ENCODE assay signal across 20 cellular contexts in the genomic region with DNA sequence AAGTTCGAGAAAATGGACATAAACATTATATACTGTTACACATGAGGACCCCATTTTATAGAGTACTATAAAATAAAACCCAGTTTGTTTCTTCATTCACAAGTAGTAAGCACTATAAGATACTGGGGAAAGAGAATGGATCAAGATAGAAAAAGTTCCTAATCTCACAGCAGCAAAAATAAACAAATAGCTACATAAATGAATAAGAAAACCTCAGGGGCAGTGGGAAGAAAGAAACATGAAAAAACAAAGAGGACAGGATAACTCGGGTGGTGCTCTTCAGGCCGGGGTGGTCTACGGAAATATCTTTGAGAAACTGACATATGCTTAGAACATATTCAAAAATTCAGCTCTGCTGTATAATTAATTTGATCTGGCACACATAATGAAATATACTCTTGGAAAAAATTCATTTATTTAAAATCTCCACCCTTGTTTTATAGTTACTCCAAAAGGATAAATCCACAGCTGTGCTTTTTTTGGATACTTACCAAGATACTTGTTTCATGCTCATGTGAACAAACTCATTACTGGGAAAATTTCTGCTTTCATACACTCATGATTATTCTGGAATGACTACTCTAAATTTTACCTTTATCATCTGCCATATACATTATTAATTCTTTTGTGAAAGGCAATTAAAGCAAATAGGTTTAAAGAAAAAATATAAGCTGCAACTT. TPM values are rescaled to one million over a fixed set of nuclear protein-coding genes. Genes with fewer than 3 reads are reported as not detected.
DNase-seq lines count a peak whose midpoint lies in the region; ATAC-seq, FAIRE-seq and TF ChIP-seq lines count a peak whose summit lies in the region.
"Had no signal": no experiment of that assay in that cellular context is flagged by ENCODE, and none has a peak within 500 bp of the region (broad histone marks: within the 10 kb centered on the region; RNA-seq: fewer than 3 reads in every experiment).

No MANE protein-coding gene starts in this region.

- H3K4me1 Mint-ChIP-seq in naive B cell (peaks cover 26 to 36% (median 28%) of the 10 kb centered on the region in 3 donors), WTC11 (peaks cover 18% of the 10 kb centered on the region)

- ATAC-seq in naive B cell (ENCODE audit: low read depth in 2 of 2) = no peak
- ATAC-seq in HG03135 (IDR thresholded peaks at IDR 0.05; ENCODE audit: unreplicated experiment) = no peak
- no peak for ATAC-seq in GM19397 (IDR thresholded peaks at IDR 0.05; ENCODE audit: unreplicated experiment)
- no peak for ATAC-seq in WTC11
- ATAC-seq: PC-3, T-cell had no signal

- no peaks in the 10 kb centered on the region for H3K27me3 Mint-ChIP-seq in naive B cell
- no peaks in the 10 kb centered on the region for H3K27me3 Mint-ChIP-seq in WTC11 (ENCODE audit: low read depth)
- H3K27me3 Mint-ChIP-seq: activated naive CD8-positive, alpha-beta T cell treated with anti-CD3 and anti-CD28 coated beads, Interleukin-2, amount 10 ng/mL, durations not matched to agents 7 days and 5 days; T-cell had no signal

- TF ChIP-seq CTCF in WTC11 (IDR thresholded peaks at IDR 0.05) = no peak

- CTCF ChIA-PET in WTC11 (lab: Charles Lee) = interaction anchor here (1.2 kb wide), 1 partner anchor 20 kb away, joined by 4 read pairs; the partner anchor contains the start of gene CEP170

- H3K4me3 Mint-ChIP-seq in naive B cell (no peak overlapping the region), WTC11 (no peak overlapping the region)
- H3K4me3 Mint-ChIP-seq: activated naive CD8-positive, alpha-beta T cell treated with anti-CD3 and anti-CD28 coated beads, Interleukin-2, amount 10 ng/mL, durations not matched to agents 7 days and 5 days; T-cell had no signal

- POLR2A ChIA-PET in WTC11 (lab: Charles Lee) = no interaction called here

- peak overlapping the region in 4 of 6 donors; percentile 0 to 89 (median 14) for H3K27ac Mint-ChIP-seq in naive B cell
- H3K27ac Mint-ChIP-seq in WTC11 = no peak overlapping the region
- H3K27ac Mint-ChIP-seq: activated naive CD8-positive, alpha-beta T cell treated with anti-CD3 and anti-CD28 coated beads, Interleukin-2, amount 10 ng/mL, durations not matched to agents 7 days and 5 days; T-cell had no signal

- peaks cover 30 to 36% of the 10 kb centered on the region in 2 donors for H3K36me3 Mint-ChIP-seq in naive B cell
- H3K36me3 Mint-ChIP-seq in WTC11 = peaks cover 42% of the 10 kb centered on the region

- FAIRE-seq in endometrium (lab: Jason Lieb, UNC) = peak; percentile 91
- FAIRE-seq: colon, GM12891 had no signal

- peaks cover 8 to 34% (median 27%) of the 10 kb centered on the region in 7 donors for H3K9me3 Mint-ChIP-seq in naive B cell
- peaks cover 36% of the 10 kb centered on the region for H3K9me3 Mint-ChIP-seq in WTC11

- DNase-seq in DMS79 treated with DMSO at 0.1 percent for 48 hours (lab: John Stamatoyannopoulos, UW) = peak; percentile 7
- peak; percentile 56 to 80 for DNase-seq in NCI-H446 (lab: John Stamatoyannopoulos, UW)
- DNase-seq in naive B cell = no peak
- DNase-seq in RKO (ENCODE audit: low spot score) = no peak
- DNase-seq in WTC11 (ENCODE audit: low spot score) = no peak
- DNase-seq: activated CD4-positive, alpha-beta T cell treated with anti-CD3 and anti-CD28 coated beads for 4 hours; activated naive CD8-positive, alpha-beta T cell treated with anti-CD3 and anti-CD28 coated beads, Interleukin-2, amount 10 ng/mL, durations not matched to agents 7 days and 5 days; activated T-cell treated with anti-CD3 and anti-CD28 coated beads for 4 hours; C1 segment of cervical spinal cord; islet precursor cell; NCI-H1092 treated with DMSO at 0.1 percent for 48 hours; NCI-H524; PC-3; stimulated activated CD4-positive, alpha-beta T cell treated with anti-CD3 and anti-CD28 coated beads, Interleukin-2, amount 100 ng/mL, for 48 hours; T-cell had no signal

TF ChIP-seq in WTC11, 78 proteins besides CTCF, POLR2A, EP300 and RAD21 (continues in another document):
- TF ChIP-seq MAX (CRISPR knock-in tag; IDR thresholded peaks at IDR 0.05) (no peak), ZNF317 (CRISPR knock-in tag; IDR thresholded peaks at IDR 0.05; ENCODE audit: borderline replicate concordance, low read depth) (no peak), HMGA2 (CRISPR knock-in tag; IDR thresholded peaks at IDR 0.05) (no peak), IRF1 (CRISPR knock-in tag; IDR thresholded peaks at IDR 0.05) (no peak), SMAD4 (CRISPR knock-in tag; IDR thresholded peaks at IDR 0.05) (no peak), CBFB (CRISPR knock-in tag; IDR thresholded peaks at IDR 0.05; ENCODE audit: low read depth) (no peak), ATF3 (CRISPR knock-in tag; conservative IDR thresholded peaks at IDR 0.05) (no peak), MXD4 (CRISPR knock-in tag; IDR thresholded peaks at IDR 0.05; ENCODE audit: borderline replicate concordance) (no peak), CREM (CRISPR knock-in tag; IDR thresholded peaks at IDR 0.05) (no peak), EMX1 (CRISPR knock-in tag; IDR thresholded peaks at IDR 0.05) (no peak), RORB (CRISPR knock-in tag; IDR thresholded peaks at IDR 0.05) (no peak)
- TF ChIP-seq, protein P1, sequence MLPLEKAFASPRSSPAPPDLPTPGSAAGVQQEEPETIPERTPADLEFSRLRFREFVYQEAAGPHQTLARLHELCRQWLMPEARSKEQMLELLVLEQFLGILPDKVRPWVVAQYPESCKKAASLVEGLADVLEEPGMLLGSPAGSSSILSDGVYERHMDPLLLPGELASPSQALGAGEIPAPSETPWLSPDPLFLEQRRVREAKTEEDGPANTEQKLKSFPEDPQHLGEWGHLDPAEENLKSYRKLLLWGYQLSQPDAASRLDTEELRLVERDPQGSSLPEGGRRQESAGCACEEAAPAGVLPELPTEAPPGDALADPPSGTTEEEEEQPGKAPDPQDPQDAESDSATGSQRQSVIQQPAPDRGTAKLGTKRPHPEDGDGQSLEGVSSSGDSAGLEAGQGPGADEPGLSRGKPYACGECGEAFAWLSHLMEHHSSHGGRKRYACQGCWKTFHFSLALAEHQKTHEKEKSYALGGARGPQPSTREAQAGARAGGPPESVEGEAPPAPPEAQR (CRISPR knock-in tag; IDR thresholded peaks at IDR 0.05) = no peak
- TF ChIP-seq, protein P2, sequence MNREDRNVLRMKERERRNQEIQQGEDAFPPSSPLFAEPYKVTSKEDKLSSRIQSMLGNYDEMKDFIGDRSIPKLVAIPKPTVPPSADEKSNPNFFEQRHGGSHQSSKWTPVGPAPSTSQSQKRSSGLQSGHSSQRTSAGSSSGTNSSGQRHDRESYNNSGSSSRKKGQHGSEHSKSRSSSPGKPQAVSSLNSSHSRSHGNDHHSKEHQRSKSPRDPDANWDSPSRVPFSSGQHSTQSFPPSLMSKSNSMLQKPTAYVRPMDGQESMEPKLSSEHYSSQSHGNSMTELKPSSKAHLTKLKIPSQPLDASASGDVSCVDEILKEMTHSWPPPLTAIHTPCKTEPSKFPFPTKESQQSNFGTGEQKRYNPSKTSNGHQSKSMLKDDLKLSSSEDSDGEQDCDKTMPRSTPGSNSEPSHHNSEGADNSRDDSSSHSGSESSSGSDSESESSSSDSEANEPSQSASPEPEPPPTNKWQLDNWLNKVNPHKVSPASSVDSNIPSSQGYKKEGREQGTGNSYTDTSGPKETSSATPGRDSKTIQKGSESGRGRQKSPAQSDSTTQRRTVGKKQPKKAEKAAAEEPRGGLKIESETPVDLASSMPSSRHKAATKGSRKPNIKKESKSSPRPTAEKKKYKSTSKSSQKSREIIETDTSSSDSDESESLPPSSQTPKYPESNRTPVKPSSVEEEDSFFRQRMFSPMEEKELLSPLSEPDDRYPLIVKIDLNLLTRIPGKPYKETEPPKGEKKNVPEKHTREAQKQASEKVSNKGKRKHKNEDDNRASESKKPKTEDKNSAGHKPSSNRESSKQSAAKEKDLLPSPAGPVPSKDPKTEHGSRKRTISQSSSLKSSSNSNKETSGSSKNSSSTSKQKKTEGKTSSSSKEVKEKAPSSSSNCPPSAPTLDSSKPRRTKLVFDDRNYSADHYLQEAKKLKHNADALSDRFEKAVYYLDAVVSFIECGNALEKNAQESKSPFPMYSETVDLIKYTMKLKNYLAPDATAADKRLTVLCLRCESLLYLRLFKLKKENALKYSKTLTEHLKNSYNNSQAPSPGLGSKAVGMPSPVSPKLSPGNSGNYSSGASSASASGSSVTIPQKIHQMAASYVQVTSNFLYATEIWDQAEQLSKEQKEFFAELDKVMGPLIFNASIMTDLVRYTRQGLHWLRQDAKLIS (CRISPR knock-in tag; IDR thresholded peaks at IDR 0.05; ENCODE audit: borderline replicate concordance) = no peak
- TF ChIP-seq, protein P3, sequence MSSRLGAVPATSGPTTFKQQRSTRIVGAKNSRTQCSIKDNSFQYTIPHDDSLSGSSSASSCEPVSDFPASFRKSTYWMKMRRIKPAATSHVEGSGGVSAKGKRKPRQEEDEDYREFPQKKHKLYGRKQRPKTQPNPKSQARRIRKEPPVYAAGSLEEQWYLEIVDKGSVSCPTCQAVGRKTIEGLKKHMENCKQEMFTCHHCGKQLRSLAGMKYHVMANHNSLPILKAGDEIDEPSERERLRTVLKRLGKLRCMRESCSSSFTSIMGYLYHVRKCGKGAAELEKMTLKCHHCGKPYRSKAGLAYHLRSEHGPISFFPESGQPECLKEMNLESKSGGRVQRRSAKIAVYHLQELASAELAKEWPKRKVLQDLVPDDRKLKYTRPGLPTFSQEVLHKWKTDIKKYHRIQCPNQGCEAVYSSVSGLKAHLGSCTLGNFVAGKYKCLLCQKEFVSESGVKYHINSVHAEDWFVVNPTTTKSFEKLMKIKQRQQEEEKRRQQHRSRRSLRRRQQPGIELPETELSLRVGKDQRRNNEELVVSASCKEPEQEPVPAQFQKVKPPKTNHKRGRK (CRISPR knock-in tag; IDR thresholded peaks at IDR 0.05; ENCODE audit: borderline replicate concordance) = no peak

RNA-seq across cellular contexts. Expression of gene CEP170, which starts 20.0 kb away (rescaled TPM):
- 10 to 100 TPM; 16.6 to 36.0 (median 23.2) TPM for polyA plus RNA-seq in naive B cell (ENCODE audit: low read depth in 6 of 6)
- total RNA-seq in WTC11 (2021) = 89.6 to 94.7 TPM (median 90.3 TPM) in 3 replicates

RNA-seq across cellular contexts. Expression of gene SDCCAG8, which starts 20.7 kb away (rescaled TPM):
- 10 to 100 TPM; 42.9 to 60.7 (median 53.0) TPM for polyA plus RNA-seq in naive B cell (ENCODE audit: low read depth in 6 of 6)
- 33.6 to 44.3 TPM (median 42.4 TPM) in 3 replicates for total RNA-seq in WTC11 (2021)

Comparison
In these comparisons a context has a peak if more than half of its experiments do, and no peak if none do; other contexts are left out.
1. DNase-seq: peak in DMS79 treated with DMSO at 0.1 percent for 48 hours (single experiment) and NCI-H446 (2 of 2); none in naive B cell (single experiment), RKO (single experiment) and WTC11 (single experiment).